ENCODE assay signal across 8 cellular contexts in genomic region chr13:104571161-104571889, GRCh38.
DNase-seq lines count a peak whose midpoint lies in the region; ATAC-seq and TF ChIP-seq lines count a peak whose summit lies in the region.

No MANE protein-coding gene starts in this region.

- H3K4me1 ChIP-seq in Peyer's patch: no peaks in the 10 kb centered on the region

- H3K27me3 ChIP-seq in Peyer's patch: no peaks in the 10 kb centered on the region

- peak in 5 of 6 experiments; percentile 3 to 65 (median 53) for TF ChIP-seq CTCF in Peyer's patch (IDR thresholded peaks at IDR 0.05)

- DNase-seq in Ammon's horn (ENCODE audit: low spot score) (peak; percentile 93), HK-2 (ENCODE audit: unreplicated experiment) (peak; percentile 57), Peyer's patch (peak in 1 of 3 donors; percentile 70), epithelial cell of prostate (ENCODE audit: low read depth, low spot score) (peak; percentile 88), middle frontal gyrus (ENCODE audit: extremely low spot score, low spot score) (peak; percentile 61), DMS79 treated with DMSO at 0.1 percent for 48 hours (lab: John Stamatoyannopoulos, UW) (no peak)

- H3K9me3 ChIP-seq in Peyer's patch: no peaks in the 10 kb centered on the region

- no peaks in the 10 kb centered on the region for H3K36me3 ChIP-seq in Peyer's patch

- ATAC-seq in HG03108 (IDR thresholded peaks at IDR 0.05; ENCODE audit: unreplicated experiment) (no peak), HG03571 (IDR thresholded peaks at IDR 0.05; ENCODE audit: unreplicated experiment) (no peak)

- no peak for TF ChIP-seq POLR2A in Peyer's patch (IDR thresholded peaks at IDR 0.05)

- no peak overlapping the region for H3K4me3 ChIP-seq in Peyer's patch

- no peak overlapping the region for H3K27ac ChIP-seq in Peyer's patch
- peak overlapping the region; percentile 23 for H3K27ac ChIP-seq in epithelial cell of prostate
